1 cellular context compared by ENCODE assay signal in the genomic region with DNA sequence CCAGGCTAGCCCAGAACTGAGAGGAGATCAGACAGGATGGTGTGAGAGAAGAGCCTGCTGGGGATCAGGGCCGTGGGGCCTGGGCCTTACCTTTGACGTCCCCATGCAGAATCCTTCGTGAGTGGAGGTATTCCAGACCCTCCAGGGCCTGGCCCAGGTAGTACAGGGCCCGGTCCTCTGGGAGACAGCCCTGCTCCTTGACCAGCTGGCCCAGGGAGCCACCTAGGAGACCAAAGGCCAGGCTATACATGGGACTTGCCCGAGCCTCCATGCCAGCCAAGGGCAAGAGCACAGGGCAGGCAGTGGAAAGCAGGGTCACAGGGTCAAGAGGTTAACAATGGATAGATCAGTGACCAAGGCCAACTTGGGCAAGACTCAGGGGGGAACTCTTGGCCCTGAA.
TF ChIP-seq lines count a peak whose summit lies in the region.

No MANE protein-coding gene starts in this region.

TF ChIP-seq in WTC11, 78 proteins besides CTCF, POLR2A, EP300 and RAD21:
- TF ChIP-seq, protein P1, sequence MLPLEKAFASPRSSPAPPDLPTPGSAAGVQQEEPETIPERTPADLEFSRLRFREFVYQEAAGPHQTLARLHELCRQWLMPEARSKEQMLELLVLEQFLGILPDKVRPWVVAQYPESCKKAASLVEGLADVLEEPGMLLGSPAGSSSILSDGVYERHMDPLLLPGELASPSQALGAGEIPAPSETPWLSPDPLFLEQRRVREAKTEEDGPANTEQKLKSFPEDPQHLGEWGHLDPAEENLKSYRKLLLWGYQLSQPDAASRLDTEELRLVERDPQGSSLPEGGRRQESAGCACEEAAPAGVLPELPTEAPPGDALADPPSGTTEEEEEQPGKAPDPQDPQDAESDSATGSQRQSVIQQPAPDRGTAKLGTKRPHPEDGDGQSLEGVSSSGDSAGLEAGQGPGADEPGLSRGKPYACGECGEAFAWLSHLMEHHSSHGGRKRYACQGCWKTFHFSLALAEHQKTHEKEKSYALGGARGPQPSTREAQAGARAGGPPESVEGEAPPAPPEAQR (CRISPR knock-in tag; IDR thresholded peaks at IDR 0.05): no peak
- TF ChIP-seq ZNF232 (CRISPR knock-in tag; IDR thresholded peaks at IDR 0.05) (no peak), FOXK1 (CRISPR knock-in tag; IDR thresholded peaks at IDR 0.05) (no peak), NR2C2 (CRISPR knock-in tag; IDR thresholded peaks at IDR 0.05) (no peak), ZNF423 (CRISPR knock-in tag; IDR thresholded peaks at IDR 0.05) (no peak), NFE2L1 (CRISPR knock-in tag; IDR thresholded peaks at IDR 0.05) (no peak), MXD4 (CRISPR knock-in tag; IDR thresholded peaks at IDR 0.05; ENCODE audit: borderline replicate concordance) (no peak), IRF2 (CRISPR knock-in tag; IDR thresholded peaks at IDR 0.05; ENCODE audit: borderline replicate concordance, low read depth) (no peak), ESRRA (CRISPR knock-in tag; IDR thresholded peaks at IDR 0.05; ENCODE audit: borderline replicate concordance) (no peak), E2F5 (CRISPR knock-in tag; IDR thresholded peaks at IDR 0.05) (no peak), ETV6 (CRISPR knock-in tag; IDR thresholded peaks at IDR 0.05) (no peak), SMAD3 (CRISPR knock-in tag; IDR thresholded peaks at IDR 0.05; ENCODE audit: borderline replicate concordance) (no peak), ZNF512 (CRISPR knock-in tag; IDR thresholded peaks at IDR 0.05; ENCODE audit: borderline replicate concordance) (no peak)
- TF ChIP-seq, protein P2, sequence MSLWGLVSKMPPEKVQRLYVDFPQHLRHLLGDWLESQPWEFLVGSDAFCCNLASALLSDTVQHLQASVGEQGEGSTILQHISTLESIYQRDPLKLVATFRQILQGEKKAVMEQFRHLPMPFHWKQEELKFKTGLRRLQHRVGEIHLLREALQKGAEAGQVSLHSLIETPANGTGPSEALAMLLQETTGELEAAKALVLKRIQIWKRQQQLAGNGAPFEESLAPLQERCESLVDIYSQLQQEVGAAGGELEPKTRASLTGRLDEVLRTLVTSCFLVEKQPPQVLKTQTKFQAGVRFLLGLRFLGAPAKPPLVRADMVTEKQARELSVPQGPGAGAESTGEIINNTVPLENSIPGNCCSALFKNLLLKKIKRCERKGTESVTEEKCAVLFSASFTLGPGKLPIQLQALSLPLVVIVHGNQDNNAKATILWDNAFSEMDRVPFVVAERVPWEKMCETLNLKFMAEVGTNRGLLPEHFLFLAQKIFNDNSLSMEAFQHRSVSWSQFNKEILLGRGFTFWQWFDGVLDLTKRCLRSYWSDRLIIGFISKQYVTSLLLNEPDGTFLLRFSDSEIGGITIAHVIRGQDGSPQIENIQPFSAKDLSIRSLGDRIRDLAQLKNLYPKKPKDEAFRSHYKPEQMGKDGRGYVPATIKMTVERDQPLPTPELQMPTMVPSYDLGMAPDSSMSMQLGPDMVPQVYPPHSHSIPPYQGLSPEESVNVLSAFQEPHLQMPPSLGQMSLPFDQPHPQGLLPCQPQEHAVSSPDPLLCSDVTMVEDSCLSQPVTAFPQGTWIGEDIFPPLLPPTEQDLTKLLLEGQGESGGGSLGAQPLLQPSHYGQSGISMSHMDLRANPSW (CRISPR knock-in tag; conservative IDR thresholded peaks at IDR 0.05; ENCODE audit: low read depth): no peak
- TF ChIP-seq, protein P3, sequence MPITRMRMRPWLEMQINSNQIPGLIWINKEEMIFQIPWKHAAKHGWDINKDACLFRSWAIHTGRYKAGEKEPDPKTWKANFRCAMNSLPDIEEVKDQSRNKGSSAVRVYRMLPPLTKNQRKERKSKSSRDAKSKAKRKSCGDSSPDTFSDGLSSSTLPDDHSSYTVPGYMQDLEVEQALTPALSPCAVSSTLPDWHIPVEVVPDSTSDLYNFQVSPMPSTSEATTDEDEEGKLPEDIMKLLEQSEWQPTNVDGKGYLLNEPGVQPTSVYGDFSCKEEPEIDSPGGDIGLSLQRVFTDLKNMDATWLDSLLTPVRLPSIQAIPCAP (CRISPR knock-in tag; IDR thresholded peaks at IDR 0.05): no peak
